16 cellular contexts compared by ENCODE assay signal in genomic region chr6:39407446-39407993, GRCh38.
DNase-seq lines count a peak whose midpoint lies in the region; ATAC-seq and TF ChIP-seq lines count a peak whose summit lies in the region.
"Had no signal": no experiment of that assay in that cellular context is flagged by ENCODE, and none has a peak within 500 bp of the region (broad histone marks: within the 10 kb centered on the region; RNA-seq: fewer than 3 reads in every experiment).

No MANE protein-coding gene starts in this region.

- TF ChIP-seq CTCF in right lobe of liver (IDR thresholded peaks at IDR 0.05) = no peak

- H3K27ac ChIP-seq in right lobe of liver = no peak overlapping the region

- H3K9me3 ChIP-seq in right lobe of liver = no peaks in the 10 kb centered on the region

- no peaks in the 10 kb centered on the region for H3K27me3 ChIP-seq in right lobe of liver

- DNase-seq in right lobe of liver (no peak), COR-L47 (lab: John Stamatoyannopoulos, UW) (no peak), hypothalamus (lab: John Stamatoyannopoulos, UW) (no peak)
- DNase-seq: activated CD4-positive, alpha-beta T cell treated with anti-CD3 and anti-CD28 coated beads, Interleukin-2, amount 10 ng/mL, durations not matched to agents 7 days and 5 days; cortex of kidney; DMS153; NCI-H1436; NCI-H526 treated with DMSO at 0.1 percent for 48 hours; right cardiac atrium; T-helper 17 cell had no signal

- peak; percentile 83 for ATAC-seq in GM18508 (IDR thresholded peaks at IDR 0.05; ENCODE audit: insufficient read depth, unreplicated experiment)
- ATAC-seq in GM19463 (IDR thresholded peaks at IDR 0.05; ENCODE audit: unreplicated experiment) = peak; percentile 82
- ATAC-seq in HG02763 (IDR thresholded peaks at IDR 0.05; ENCODE audit: unreplicated experiment) = peak; percentile 73
- ATAC-seq in HG03439 (IDR thresholded peaks at IDR 0.05; ENCODE audit: unreplicated experiment) = peak; percentile 81
- no peak for ATAC-seq in right lobe of liver
- no peak for ATAC-seq in HG03196 (IDR thresholded peaks at IDR 0.05; ENCODE audit: unreplicated experiment)
- ATAC-seq: natural killer cell treated with Interleukin-12 subunit alpha and Interleukin-12 subunit beta and Interleukin-15 and Interleukin-18, amount 100 ng/mL, for 72 hours; right cardiac atrium; T-helper 17 cell had no signal

- peaks cover 0 to 16% (median 6%) of the 10 kb centered on the region in 4 donors for H3K4me1 ChIP-seq in right lobe of liver

- no peak for TF ChIP-seq POLR2A in right lobe of liver (IDR thresholded peaks at IDR 0.05)

- 82% methylated on average over 1 of the region's 1 CpG for WGBS in right lobe of liver (ENCODE audit: insufficient coverage, low coverage, low lambda C conversion rate, missing lambda C conversion rate)

- no peak overlapping the region for H3K4me3 ChIP-seq in right lobe of liver

- intact Hi-C loops in right lobe of liver (cut with DNase I) = no loop called here

- no peaks in the 10 kb centered on the region for H3K36me3 ChIP-seq in right lobe of liver

Comparison
In these comparisons a context has a peak if more than half of its experiments do, and no peak if none do; other contexts are left out.
1. ATAC-seq: peak in GM18508 (single experiment), GM19463 (single experiment), HG02763 (single experiment) and HG03439 (single experiment); none in right lobe of liver (0 of 4) and HG03196 (single experiment).